ENCODE assay signal across 1 cellular context in genomic region chr11:2366271-2366670, GRCh38.
TF ChIP-seq lines count a peak whose summit lies in the region.

No MANE protein-coding gene starts in this region.

TF ChIP-seq in HepG2, 621 proteins besides CTCF, POLR2A, EP300 and RAD21 (continued from another document):
- TF ChIP-seq CBX2 (IDR thresholded peaks at IDR 0.05; ENCODE audit: low read depth, low read length), result no peak
- TF ChIP-seq CBX2 (CRISPR knock-in tag; IDR thresholded peaks at IDR 0.05; ENCODE audit: low read depth), result no peak
- no peak for TF ChIP-seq ZKSCAN1 (IDR thresholded peaks at IDR 0.05; ENCODE audit: low read length)
- no peak for TF ChIP-seq ZNF740 (CRISPR knock-in tag; IDR thresholded peaks at IDR 0.05)
- no peak for TF ChIP-seq ZNF234 (CRISPR knock-in tag; conservative IDR thresholded peaks at IDR 0.05)
- TF ChIP-seq RARG (CRISPR knock-in tag; IDR thresholded peaks at IDR 0.05; ENCODE audit: low read depth), result no peak
- no peak for TF ChIP-seq BRCA1 (CRISPR knock-in tag; IDR thresholded peaks at IDR 0.05)
- TF ChIP-seq HOMEZ (CRISPR knock-in tag; IDR thresholded peaks at IDR 0.05; ENCODE audit: low read depth), result no peak
- TF ChIP-seq SMAD9 (CRISPR knock-in tag; IDR thresholded peaks at IDR 0.05), result no peak
- no peak for TF ChIP-seq CBX1 (IDR thresholded peaks at IDR 0.05; ENCODE audit: low read depth)
- no peak for TF ChIP-seq ZNF569 (CRISPR knock-in tag; IDR thresholded peaks at IDR 0.05; ENCODE audit: borderline replicate concordance)
